Comparison of ENCODE assay signal across 17 cellular contexts in the genomic region with DNA sequence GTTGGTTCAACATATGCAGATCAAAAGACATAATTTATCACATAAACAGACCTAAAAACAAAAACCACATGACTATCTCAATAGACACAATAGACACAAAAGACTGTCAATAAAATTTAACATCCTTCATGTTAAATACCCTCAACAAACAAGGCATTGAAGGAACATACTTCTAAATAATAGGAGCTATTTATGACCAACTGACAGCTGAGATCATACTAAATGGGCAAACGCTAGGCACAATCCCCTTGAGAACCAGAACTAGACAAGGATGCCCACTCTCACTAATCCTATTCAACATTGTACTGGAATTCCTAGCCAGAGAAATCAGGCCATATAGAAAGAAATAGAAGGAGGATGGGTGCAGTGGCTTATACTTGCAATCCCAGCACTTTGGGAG.
A peak's percentile ranks its signal among the peaks of the same experiment; 100 is the strongest.
DNase-seq lines count a peak whose midpoint lies in the region; ATAC-seq lines count a peak whose summit lies in the region.
"Had no signal": no experiment of that assay in that cellular context is flagged by ENCODE, and none has a peak within 500 bp of the region (broad histone marks: within the 10 kb centered on the region; RNA-seq: fewer than 3 reads in every experiment).

No MANE protein-coding gene starts in this region.

- no peak for ATAC-seq in HG03039 (IDR thresholded peaks at IDR 0.05; ENCODE audit: unreplicated experiment)
- ATAC-seq: A549; CD8-positive, alpha-beta T cell; GM12878 had no signal

- peak; percentile 41 for DNase-seq in COLO829 (ENCODE audit: low spot score)
- peak; percentile 37 for DNase-seq in DMS153 treated with DMSO at 0.1 percent for 48 hours (lab: John Stamatoyannopoulos, UW; ENCODE audit: unreplicated experiment)
- DNase-seq in foreskin melanocyte: peak; percentile 61
- DNase-seq in HPDE6-E6E7 (ENCODE audit: extremely low spot score): no peak
- DNase-seq: AML-193; CD4-positive, alpha-beta T cell; CD8-positive, alpha-beta T cell; COR-L47; DMS 273 treated with DMSO at 0.1 percent for 48 hours; DMS53; DMS79; DND-41; EL; GDM1 had no signal
